In genomic region chr17:20157078-20157360, GRCh38 we compare ENCODE assay signal across 8 cellular contexts.
DNase-seq lines count a peak whose midpoint lies in the region; ATAC-seq, FAIRE-seq and TF ChIP-seq lines count a peak whose summit lies in the region.

No MANE protein-coding gene starts in this region.

- no peak overlapping the region for H3K9ac ChIP-seq in parathyroid adenoma

- peak overlapping the region; percentile 77 for H3K4me3 ChIP-seq in SJCRH30
- H3K4me3 ChIP-seq in epithelial cell of proximal tubule (ENCODE audit: low read depth, low read length), result peak overlapping the region; percentile 85
- no peak overlapping the region for H3K4me3 ChIP-seq in parathyroid adenoma (ENCODE audit: low read depth, low read length)

- H3K79me2 ChIP-seq in parathyroid adenoma, result no peaks in the 10 kb centered on the region

- intact Hi-C loops in Calu3 (cut with micrococcal nuclease; ENCODE audit: unreplicated experiment), result loop anchor here (10.0 kb wide), 1 partner anchor 48 kb away; no protein-coding TSS in a partner anchor

- no peak overlapping the region for H3K4me2 ChIP-seq in parathyroid adenoma (ENCODE audit: low read length)

- no peak for FAIRE-seq in GM19239 (lab: Jason Lieb, UNC)

- H3K4me1 ChIP-seq in SJCRH30, result peaks cover 6% of the 10 kb centered on the region
- no peaks in the 10 kb centered on the region for H3K4me1 ChIP-seq in parathyroid adenoma

- no peak overlapping the region for H3K27ac ChIP-seq in SJCRH30
- no peak overlapping the region for H3K27ac ChIP-seq in parathyroid adenoma

- H3K36me3 Mint-ChIP-seq in Calu3 (ENCODE audit: insufficient read depth, unreplicated experiment), result peaks cover 17% of the 10 kb centered on the region

- CTCF ChIA-PET in Calu3 (lab: Charles Lee), result no interaction called here

- no peak for ATAC-seq in HG02870 (IDR thresholded peaks at IDR 0.05; ENCODE audit: unreplicated experiment)

- H3K4me3 Mint-ChIP-seq in Calu3 (ENCODE audit: low read depth, unreplicated experiment), result no peak overlapping the region

- H2AFZ ChIP-seq in parathyroid adenoma, result peak overlapping the region; percentile 84

- in situ Hi-C loops in ACHN (cut with HindIII; ENCODE audit: low pct_ligation_motif_present, low pct_unique_long_range_greater_than_20kb, low sequenced_read_pairs), result no loop called here

- peaks cover 12% of the 10 kb centered on the region for H3K4me1 Mint-ChIP-seq in Calu3 (ENCODE audit: low read depth, unreplicated experiment)

- TF ChIP-seq CTCF in Calu3 (IDR thresholded peaks at IDR 0.05; ENCODE audit: unreplicated experiment) (no peak), epithelial cell of proximal tubule (conservative IDR thresholded peaks at IDR 0.05; ENCODE audit: low read depth, low read length) (no peak), parathyroid adenoma (IDR thresholded peaks at IDR 0.05) (no peak)

- H3K9me3 Mint-ChIP-seq in Calu3 (ENCODE audit: low read depth, unreplicated experiment), result no peaks in the 10 kb centered on the region

- BruUV-seq in Calu3 (replicated peaks; lab: Mats Ljungman, UMichigan), result no TSS peak

- H3K36me3 ChIP-seq in SJCRH30, result no peaks in the 10 kb centered on the region
- no peaks in the 10 kb centered on the region for H3K36me3 ChIP-seq in parathyroid adenoma (ENCODE audit: control insufficient read depth, insufficient read depth, low read length)

- H3K27me3 ChIP-seq in SJCRH30 (peaks cover 5% of the 10 kb centered on the region; the same call in 1 of the 2 replicates), parathyroid adenoma (ENCODE audit: control insufficient read depth, insufficient read depth, low read length) (no peaks in the 10 kb centered on the region)

- H3K27me3 Mint-ChIP-seq in Calu3 (ENCODE audit: unreplicated experiment), result no peaks in the 10 kb centered on the region

- H3K27ac Mint-ChIP-seq in Calu3 (ENCODE audit: unreplicated experiment), result peak overlapping the region; percentile 55

- DNase-seq in Calu3, result no peak
- DNase-seq in SJCRH30, result no peak
- DNase-seq in epithelial cell of proximal tubule (ENCODE audit: low read depth), result no peak
- DNase-seq in GM19239 (ENCODE audit: insufficient read length, low spot score), result no peak
- no peak for DNase-seq in ACHN
- no peak for DNase-seq in epidermal melanocyte (ENCODE audit: insufficient read length, low spot score)

- H3K9me3 ChIP-seq in SJCRH30 (replicated peaks), result no peaks in the 10 kb centered on the region
- H3K9me3 ChIP-seq in parathyroid adenoma (ENCODE audit: control insufficient read depth, low read length), result no peaks in the 10 kb centered on the region
